20 cellular contexts compared by ENCODE assay signal in the genomic region with DNA sequence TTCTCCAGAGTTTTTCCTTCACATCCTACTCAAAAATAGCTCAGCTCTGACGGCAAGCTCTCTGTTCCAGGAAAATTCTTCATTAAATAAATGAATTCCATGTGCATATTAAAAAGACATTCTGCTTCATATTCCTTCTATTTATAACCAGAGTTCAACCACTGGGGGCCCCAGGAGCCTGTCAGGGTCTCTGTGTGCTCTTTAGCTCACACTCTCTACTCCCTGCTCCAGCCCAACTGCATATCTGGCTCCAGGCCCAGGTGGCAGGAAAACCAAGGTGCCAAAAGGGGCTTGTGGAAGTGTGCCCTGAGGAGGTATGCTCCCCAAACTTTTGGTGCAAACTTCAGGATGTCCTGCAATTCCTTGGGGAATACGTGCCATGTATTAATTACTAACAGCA.
A peak's percentile ranks its signal among the peaks of the same experiment; 100 is the strongest.
DNase-seq lines count a peak whose midpoint lies in the region; ATAC-seq, FAIRE-seq and TF ChIP-seq lines count a peak whose summit lies in the region.
"Had no signal": no experiment of that assay in that cellular context is flagged by ENCODE, and none has a peak within 500 bp of the region (broad histone marks: within the 10 kb centered on the region; RNA-seq: fewer than 3 reads in every experiment).

No MANE protein-coding gene starts in this region.

- H3K4ac ChIP-seq in mesenchymal stem cell (ENCODE audit: low read depth in 1 of 2, low read length in 2 of 2) = no peak overlapping the region

- H3K14ac ChIP-seq in mesenchymal stem cell (ENCODE audit: low read length in 2 of 2) = no peak overlapping the region

- no peak overlapping the region for H4K8ac ChIP-seq in mesenchymal stem cell (ENCODE audit: low read length)

- no peaks in the 10 kb centered on the region for H3K79me1 ChIP-seq in mesenchymal stem cell (replicated peaks; ENCODE audit: low read length, poor library complexity, severe bottlenecking)

- intact Hi-C loops in Right ventricle myocardium inferior (cut with DNase I) = loop anchor here (5.0 kb wide), 1 partner anchor 51 kb away; no protein-coding TSS in a partner anchor
- intact Hi-C loops in cardiac septum (cut with DNase I) = no loop called here
- intact Hi-C loops in left cardiac atrium (cut with DNase I) = no loop called here
- intact Hi-C loops in testis (cut with DNase I; ENCODE audit: low total_unique reads) = no loop called here

- no peak overlapping the region for H4K91ac ChIP-seq in mesenchymal stem cell (ENCODE audit: low read length)

- no peak for FAIRE-seq in small intestine (lab: Jason Lieb, UNC)
- FAIRE-seq: GM12878, HepG2 had no signal

- H2BK15ac ChIP-seq in mesenchymal stem cell (ENCODE audit: low read depth, poor library complexity, severe bottlenecking) = no peak overlapping the region

- no peak for TF ChIP-seq POLR2A in testis (IDR thresholded peaks at IDR 0.05)

- no peak overlapping the region for H3K23ac ChIP-seq in mesenchymal stem cell (ENCODE audit: low read length in 2 of 2)

- ATAC-seq in Right ventricle myocardium inferior (peak; percentile 78), left cardiac atrium (peak; percentile 38 to 65)
- ATAC-seq: GM12878, HepG2 had no signal

- no peak overlapping the region for H3K27ac ChIP-seq in mesenchymal stem cell (ENCODE audit: low read length, poor library complexity, severe bottlenecking)
- H3K27ac ChIP-seq in testis = no peak overlapping the region
- H3K27ac ChIP-seq in small intestine (ENCODE audit: low read depth in 1 of 2, low read length in 1 of 2) = no peak overlapping the region
- H3K27ac ChIP-seq: BLaER1 treated with 17β-estradiol and CSF1 and Interleukin-3, amounts not matched to agents 10 nM and 100 nM had no signal

- H3K4me3 ChIP-seq in mesenchymal stem cell (ENCODE audit: insufficient read depth in 1 of 2, low read depth in 1 of 2, low read length in 2 of 2) (peak overlapping the region in 1 of 2 experiments; percentile 21), testis (no peak overlapping the region), small intestine (ENCODE audit: low read depth in 1 of 2, low read length in 2 of 2) (no peak overlapping the region)
- H3K4me3 ChIP-seq: BLaER1 treated with 17β-estradiol and CSF1 and Interleukin-3, amounts not matched to agents 10 nM and 100 nM; GM12878 had no signal

- H3K9me3 ChIP-seq in mesenchymal stem cell (ENCODE audit: control insufficient read depth, low read length) (no peaks in the 10 kb centered on the region), testis (no peaks in the 10 kb centered on the region), small intestine (ENCODE audit: control insufficient read depth, low read depth) (no peaks in the 10 kb centered on the region)
- H3K9me3 ChIP-seq: BLaER1 treated with 17β-estradiol and CSF1 and Interleukin-3, amounts not matched to agents 10 nM and 100 nM had no signal

- H3K4me1 ChIP-seq in mesenchymal stem cell (ENCODE audit: control insufficient read depth, insufficient read depth, low read depth, low read length) (peaks cover 4% of the 10 kb centered on the region), testis (peaks cover 3% of the 10 kb centered on the region), small intestine (ENCODE audit: control insufficient read depth in 2 of 2, insufficient read depth in 1 of 2, low read depth in 1 of 2, low read length in 1 of 2) (no peaks in the 10 kb centered on the region)
- H3K4me1 ChIP-seq: BLaER1 treated with 17β-estradiol and CSF1 and Interleukin-3, amounts not matched to agents 10 nM and 100 nM had no signal

- no peak overlapping the region for H3K18ac ChIP-seq in mesenchymal stem cell (ENCODE audit: low read depth in 1 of 2, low read length in 2 of 2)

- DNase-seq in Right ventricle myocardium inferior (ENCODE audit: missing footprints) = no peak
- DNase-seq in cardiac septum (ENCODE audit: low spot score) = no peak
- no peak for DNase-seq in left cardiac atrium
- DNase-seq in mesenchymal stem cell = no peak
- DNase-seq in testis = peak; percentile 36
- DNase-seq in small intestine = no peak
- DNase-seq in kidney glomerular epithelial cell (lab: John Stamatoyannopoulos, UW) = no peak
- no peak for DNase-seq in C1 segment of cervical spinal cord (lab: John Stamatoyannopoulos, UW)
- DNase-seq: CD4-positive, CD25-positive, alpha-beta regulatory T cell; CD8-positive, alpha-beta memory T cell; COR-L47; DMS 273 treated with DMSO at 0.1 percent for 48 hours; DMS53; DND-41; EL; GOT3; H9 had no signal

- H2BK12ac ChIP-seq in mesenchymal stem cell (ENCODE audit: low read length in 2 of 2) = no peak overlapping the region

- H3K4me2 ChIP-seq in mesenchymal stem cell (ENCODE audit: low read length, poor library complexity, severe bottlenecking) = no peak overlapping the region
- H3K4me2 ChIP-seq: BLaER1 treated with 17β-estradiol and CSF1 and Interleukin-3, amounts not matched to agents 10 nM and 100 nM had no signal

- WGBS in mesenchymal stem cell = 100% methylated on average over 2 of the region's 2 CpGs
- WGBS in testis, 2 donors = 32 to 51% methylated on average over 2 of the region's 2 CpGs
- 65 to 86% (median 69%) methylated on average over 2 of the region's 2 CpGs for WGBS in small intestine, 3 donors

- no peak overlapping the region for H2BK5ac ChIP-seq in mesenchymal stem cell (ENCODE audit: low read depth, low read length, poor library complexity, severe bottlenecking)

- peak overlapping the region; percentile 10 for H3K9ac ChIP-seq in mesenchymal stem cell (ENCODE audit: low read length)
- H3K9ac ChIP-seq: BLaER1 treated with 17β-estradiol and CSF1 and Interleukin-3, amounts not matched to agents 10 nM and 100 nM had no signal

- no peaks in the 10 kb centered on the region for H3K27me3 ChIP-seq in mesenchymal stem cell (ENCODE audit: control insufficient read depth in 1 of 2, insufficient read depth in 1 of 2, low read length in 2 of 2)
- H3K27me3 ChIP-seq in testis = no peaks in the 10 kb centered on the region
- H3K27me3 ChIP-seq in small intestine (ENCODE audit: control insufficient read depth in 2 of 2, insufficient read depth in 2 of 2, low read length in 2 of 2) = no peaks in the 10 kb centered on the region

- no peak for TF ChIP-seq CTCF in testis (IDR thresholded peaks at IDR 0.05)

- no peaks in the 10 kb centered on the region for H3K36me3 ChIP-seq in mesenchymal stem cell (ENCODE audit: control insufficient read depth in 1 of 2, insufficient read depth in 2 of 2, low read depth in 1 of 2, low read length in 2 of 2)
- no peaks in the 10 kb centered on the region for H3K36me3 ChIP-seq in testis (ENCODE audit: low read depth, missing control alignments)
- no peaks in the 10 kb centered on the region for H3K36me3 ChIP-seq in small intestine (ENCODE audit: control insufficient read depth in 2 of 2, insufficient read depth in 2 of 2, low read length in 2 of 2)
- H3K36me3 ChIP-seq: BLaER1 treated with 17β-estradiol and CSF1 and Interleukin-3, amounts not matched to agents 10 nM and 100 nM had no signal

- H2AFZ ChIP-seq in mesenchymal stem cell (ENCODE audit: low read depth, low read length) = no peak overlapping the region

- H2AK5ac ChIP-seq in mesenchymal stem cell (ENCODE audit: low read length, severe bottlenecking) = no peak overlapping the region

- no peak overlapping the region for H2BK120ac ChIP-seq in mesenchymal stem cell (ENCODE audit: low read depth, low read length)
